In genomic region chr6:170286246-170286933, GRCh38 we compare ENCODE assay signal across 8 cellular contexts. TPM values are rescaled to one million over a fixed set of nuclear protein-coding genes. Genes with fewer than 3 reads are reported as not detected.
DNase-seq lines count a peak whose midpoint lies in the region; ATAC-seq and TF ChIP-seq lines count a peak whose summit lies in the region.

No MANE protein-coding gene starts in this region.

- peak; percentile 87 for DNase-seq in COLO668 (lab: John Stamatoyannopoulos, UW; ENCODE audit: unreplicated experiment)
- DNase-seq in NCI-H82 treated with DMSO at 0.1 percent for 48 hours (lab: John Stamatoyannopoulos, UW; ENCODE audit: unreplicated experiment) = peak; percentile 35
- DNase-seq in fibroblast of villous mesenchyme (ENCODE audit: low read depth) = peak; percentile 40
- peak in 47 of 56 donors; percentile 20 to 87 (median 70) for DNase-seq in nucleus accumbens (lab: John Stamatoyannopoulos, UW)
- no peak for DNase-seq in NCI-H187 (lab: John Stamatoyannopoulos, UW)
- DNase-seq in KG1 (lab: John Stamatoyannopoulos, UW) = no peak
- no peak for DNase-seq in activated CD4-positive, alpha-beta T cell treated with anti-CD3 and anti-CD28 coated beads, Interleukin-2, amount 50 U/mL, for 48 hours

- no peak overlapping the region for H3K4me3 ChIP-seq in fibroblast of villous mesenchyme (ENCODE audit: low read depth, low read length)

- no peak for TF ChIP-seq CTCF in fibroblast of villous mesenchyme (IDR thresholded peaks at IDR 0.05; ENCODE audit: insufficient read depth, low read depth, low read length)

- no peak for ATAC-seq in HG02973 (IDR thresholded peaks at IDR 0.05; ENCODE audit: unreplicated experiment)

RNA-seq across cellular contexts. Expression of gene DLL1, which starts 4.5 kb away (rescaled TPM):
- 0.86 and 0.97 TPM in 2 replicates for total RNA-seq in fibroblast of villous mesenchyme

RNA-seq across cellular contexts. Expression of gene FAM120B, which starts 20.2 kb away (rescaled TPM):
- total RNA-seq in fibroblast of villous mesenchyme = 12.6 and 17.3 TPM in 2 replicates

Comparison
In these comparisons a context has a peak if more than half of its experiments do, and no peak if none do; other contexts are left out.
1. DNase-seq: peak in COLO668 (single experiment), NCI-H82 treated with DMSO at 0.1 percent for 48 hours (single experiment), fibroblast of villous mesenchyme (single experiment) and nucleus accumbens (47 of 56); none in NCI-H187 (0 of 2), KG1 (single experiment) and activated CD4-positive, alpha-beta T cell treated with anti-CD3 and anti-CD28 coated beads, Interleukin-2, amount 50 U/mL, for 48 hours (0 of 2).